Comparison of ENCODE assay signal across 3 cellular contexts in genomic region chr17:13160790-13161189, GRCh38.
"Had no signal": no experiment of that assay in that cellular context is flagged by ENCODE, and none has a peak within 500 bp of the region (broad histone marks: within the 10 kb centered on the region; RNA-seq: fewer than 3 reads in every experiment).

No MANE protein-coding gene starts in this region.

- H3K4me3 ChIP-seq: GM12878 had no signal

- DNase-seq: GDM1, GF-D8 had no signal
